Comparison of ENCODE assay signal across 21 cellular contexts in genomic region chr11:132839226-132839625, GRCh38.
DNase-seq lines count a peak whose midpoint lies in the region; ATAC-seq, FAIRE-seq and TF ChIP-seq lines count a peak whose summit lies in the region.
"Had no signal": no experiment of that assay in that cellular context is flagged by ENCODE, and none has a peak within 500 bp of the region (broad histone marks: within the 10 kb centered on the region; RNA-seq: fewer than 3 reads in every experiment).

No MANE protein-coding gene starts in this region.

- ATAC-seq in HG03565 (IDR thresholded peaks at IDR 0.05; ENCODE audit: unreplicated experiment) (no peak), HG02763 (IDR thresholded peaks at IDR 0.05; ENCODE audit: unreplicated experiment) (no peak)
- ATAC-seq: SK-N-SH treated with all-trans-retinoic acid at 6 μM for 48 hours had no signal

- peak overlapping the region; percentile 70 for H2AFZ ChIP-seq in astrocyte (ENCODE audit: low read depth, low read length)
- peak overlapping the region; percentile 78 for H2AFZ ChIP-seq in osteoblast (ENCODE audit: low read length)

- H3K27me3 ChIP-seq in BLaER1 treated with 17β-estradiol and CSF1 and Interleukin-3, amounts not matched to agents 10 nM and 100 nM = no peaks in the 10 kb centered on the region
- no peaks in the 10 kb centered on the region for H3K27me3 ChIP-seq in astrocyte (ENCODE audit: insufficient read depth, low read length)
- H3K27me3 ChIP-seq in osteoblast (ENCODE audit: insufficient read depth, low read length) = no peaks in the 10 kb centered on the region

- H3K27ac ChIP-seq in BLaER1 treated with 17β-estradiol and CSF1 and Interleukin-3, amounts not matched to agents 10 nM and 100 nM = no peak overlapping the region
- H3K27ac ChIP-seq in astrocyte (ENCODE audit: low read depth, low read length) = peak overlapping the region; percentile 20
- no peak overlapping the region for H3K27ac ChIP-seq in osteoblast (ENCODE audit: low read depth, low read length)
- H3K27ac ChIP-seq: C4-2B, KMS-11 had no signal

- peaks cover 8 to 26% (median 18%) of the 10 kb centered on the region in 10 experiments; a peak in 18 of 20 replicates for H3K4me1 ChIP-seq in BLaER1 treated with 17β-estradiol and CSF1 and Interleukin-3, amounts not matched to agents 10 nM and 100 nM
- H3K4me1 ChIP-seq in astrocyte (ENCODE audit: insufficient read depth, low read length) (peaks cover 4% of the 10 kb centered on the region), osteoblast (ENCODE audit: insufficient read depth, low read length) (peaks cover 4% of the 10 kb centered on the region)

- H3K4me1 Mint-ChIP-seq in astrocyte (ENCODE audit: low read depth, unreplicated experiment) (peaks cover 27% of the 10 kb centered on the region), glutamatergic neuron (ENCODE audit: low read depth, unreplicated experiment) (peaks cover 22% of the 10 kb centered on the region)

- no peak overlapping the region for H3K9ac ChIP-seq in BLaER1 treated with 17β-estradiol and CSF1 and Interleukin-3, amounts not matched to agents 10 nM and 100 nM
- no peak overlapping the region for H3K9ac ChIP-seq in astrocyte (ENCODE audit: low read length)
- H3K9ac ChIP-seq: KMS-11 had no signal

- H3K79me2 ChIP-seq in astrocyte (ENCODE audit: insufficient read depth, low read length) (no peaks in the 10 kb centered on the region), osteoblast (ENCODE audit: insufficient read depth, low read length) (no peaks in the 10 kb centered on the region)

- peak overlapping the region in 9 of 11 experiments; percentile 10 to 62 (median 47); a peak in 15 of 22 replicates for H3K4me2 ChIP-seq in BLaER1 treated with 17β-estradiol and CSF1 and Interleukin-3, amounts not matched to agents 10 nM and 100 nM
- H3K4me2 ChIP-seq in astrocyte (ENCODE audit: low read length) (peak overlapping the region; percentile 52), osteoblast (ENCODE audit: insufficient read depth, low read length) (no peak overlapping the region)
- H3K4me2 ChIP-seq: KMS-11 had no signal

- FAIRE-seq in astrocyte (lab: Jason Lieb, UNC) = no peak
- FAIRE-seq: GM19239 had no signal

- no peaks in the 10 kb centered on the region for H3K36me3 Mint-ChIP-seq in astrocyte (ENCODE audit: low read depth, unreplicated experiment)
- no peaks in the 10 kb centered on the region for H3K36me3 Mint-ChIP-seq in glutamatergic neuron (ENCODE audit: unreplicated experiment)

- TF ChIP-seq CTCF in astrocyte (IDR thresholded peaks at IDR 0.05; ENCODE audit: insufficient read depth, low read depth, low read length) = no peak
- no peak for TF ChIP-seq CTCF in glutamatergic neuron (IDR thresholded peaks at IDR 0.05; ENCODE audit: partially characterized antibody, unreplicated experiment)
- TF ChIP-seq CTCF in osteoblast (IDR thresholded peaks at IDR 0.05; ENCODE audit: extremely low read depth, low read depth, low read length) = no peak

- no peaks in the 10 kb centered on the region for H4K20me1 ChIP-seq in BLaER1 treated with 17β-estradiol and CSF1 and Interleukin-3, amounts not matched to agents 10 nM and 100 nM
- H4K20me1 ChIP-seq in astrocyte (ENCODE audit: insufficient read depth, low read length) (no peaks in the 10 kb centered on the region), osteoblast (ENCODE audit: insufficient read depth, low read length) (no peaks in the 10 kb centered on the region)

- H3K4me3 Mint-ChIP-seq in astrocyte (ENCODE audit: unreplicated experiment) = no peak overlapping the region
- peak overlapping the region; percentile 25 for H3K4me3 Mint-ChIP-seq in glutamatergic neuron (ENCODE audit: unreplicated experiment)

- peaks cover 0 to 48% (median 23%) of the 10 kb centered on the region in 11 experiments; a peak in 15 of 22 replicates for H3K9me3 ChIP-seq in BLaER1 treated with 17β-estradiol and CSF1 and Interleukin-3, amounts not matched to agents 10 nM and 100 nM (replicated peaks in 1 of 11)
- H3K9me3 ChIP-seq in astrocyte (ENCODE audit: insufficient read depth, low read depth, low read length) (no peaks in the 10 kb centered on the region), osteoblast (ENCODE audit: low read depth, low read length) (no peaks in the 10 kb centered on the region)

- H3K27me3 Mint-ChIP-seq in astrocyte (ENCODE audit: low read depth, unreplicated experiment) (no peaks in the 10 kb centered on the region), glutamatergic neuron (ENCODE audit: unreplicated experiment) (no peaks in the 10 kb centered on the region)

- H3K4me3 ChIP-seq in BLaER1 treated with 17β-estradiol and CSF1 and Interleukin-3, amounts not matched to agents 10 nM and 100 nM = no peak overlapping the region
- H3K4me3 ChIP-seq in astrocyte (ENCODE audit: insufficient read depth, low read depth, low read length) (no peak overlapping the region), osteoblast (ENCODE audit: insufficient read depth, low read length) (no peak overlapping the region)

- H3K27ac Mint-ChIP-seq in astrocyte (ENCODE audit: unreplicated experiment) (peak overlapping the region; percentile 67), glutamatergic neuron (ENCODE audit: unreplicated experiment) (peak overlapping the region; percentile 9)

- DNase-seq in astrocyte (ENCODE audit: low read depth) (no peak), glutamatergic neuron (no peak), osteoblast (ENCODE audit: insufficient read length, low spot score, missing footprints) (no peak), RKO (ENCODE audit: low spot score) (no peak)
- DNase-seq: 8988T; H7; NCI-H1092 treated with DMSO at 0.1 percent for 48 hours; NCI-H1436 treated with DMSO at 0.1 percent for 48 hours; NCI-H1930; NCI-H226; NCI-H510A treated with DMSO at 0.1 percent for 48 hours; NCI-H748 treated with DMSO at 0.1 percent for 48 hours; NK-92 treated with Interleukin-12 subunit alpha and Interleukin-12 subunit beta, amount 100 ng/mL, for 24 hours; SIG-M5 had no signal

- H3K36me3 ChIP-seq in BLaER1 treated with 17β-estradiol and CSF1 and Interleukin-3, amounts not matched to agents 10 nM and 100 nM = no peaks in the 10 kb centered on the region
- H3K36me3 ChIP-seq in astrocyte (ENCODE audit: insufficient read depth, low read length) (no peaks in the 10 kb centered on the region), osteoblast (ENCODE audit: insufficient read depth, low read length) (no peaks in the 10 kb centered on the region)

- no peaks in the 10 kb centered on the region for H3K9me3 Mint-ChIP-seq in astrocyte (ENCODE audit: unreplicated experiment)
- no peaks in the 10 kb centered on the region for H3K9me3 Mint-ChIP-seq in glutamatergic neuron (ENCODE audit: unreplicated experiment)
